Comparison of ENCODE assay signal across 1 cellular context in genomic region chr4:111449657-111450056, GRCh38.
TF ChIP-seq lines count a peak whose summit lies in the region.

No MANE protein-coding gene starts in this region.

TF ChIP-seq in WTC11, 78 proteins besides CTCF, POLR2A, EP300 and RAD21 (continued from another document):
- TF ChIP-seq, protein P1, sequence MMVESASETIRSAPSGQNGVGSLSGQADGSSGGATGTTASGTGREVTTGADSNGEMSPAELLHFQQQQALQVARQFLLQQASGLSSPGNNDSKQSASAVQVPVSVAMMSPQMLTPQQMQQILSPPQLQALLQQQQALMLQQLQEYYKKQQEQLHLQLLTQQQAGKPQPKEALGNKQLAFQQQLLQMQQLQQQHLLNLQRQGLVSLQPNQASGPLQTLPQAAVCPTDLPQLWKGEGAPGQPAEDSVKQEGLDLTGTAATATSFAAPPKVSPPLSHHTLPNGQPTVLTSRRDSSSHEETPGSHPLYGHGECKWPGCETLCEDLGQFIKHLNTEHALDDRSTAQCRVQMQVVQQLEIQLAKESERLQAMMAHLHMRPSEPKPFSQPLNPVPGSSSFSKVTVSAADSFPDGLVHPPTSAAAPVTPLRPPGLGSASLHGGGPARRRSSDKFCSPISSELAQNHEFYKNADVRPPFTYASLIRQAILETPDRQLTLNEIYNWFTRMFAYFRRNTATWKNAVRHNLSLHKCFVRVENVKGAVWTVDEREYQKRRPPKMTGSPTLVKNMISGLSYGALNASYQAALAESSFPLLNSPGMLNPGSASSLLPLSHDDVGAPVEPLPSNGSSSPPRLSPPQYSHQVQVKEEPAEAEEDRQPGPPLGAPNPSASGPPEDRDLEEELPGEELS (CRISPR knock-in tag; IDR thresholded peaks at IDR 0.05): no peak
- no peak for TF ChIP-seq FOXJ3 (CRISPR knock-in tag; IDR thresholded peaks at IDR 0.05; ENCODE audit: borderline replicate concordance)
- TF ChIP-seq, protein P2, sequence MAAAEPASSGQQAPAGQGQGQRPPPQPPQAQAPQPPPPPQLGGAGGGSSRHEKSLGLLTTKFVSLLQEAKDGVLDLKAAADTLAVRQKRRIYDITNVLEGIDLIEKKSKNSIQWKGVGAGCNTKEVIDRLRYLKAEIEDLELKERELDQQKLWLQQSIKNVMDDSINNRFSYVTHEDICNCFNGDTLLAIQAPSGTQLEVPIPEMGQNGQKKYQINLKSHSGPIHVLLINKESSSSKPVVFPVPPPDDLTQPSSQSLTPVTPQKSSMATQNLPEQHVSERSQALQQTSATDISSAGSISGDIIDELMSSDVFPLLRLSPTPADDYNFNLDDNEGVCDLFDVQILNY (CRISPR knock-in tag; IDR thresholded peaks at IDR 0.05): no peak
- no peak for TF ChIP-seq ZNF396 (CRISPR knock-in tag; IDR thresholded peaks at IDR 0.05; ENCODE audit: borderline replicate concordance)
- TF ChIP-seq ZNF232 (CRISPR knock-in tag; IDR thresholded peaks at IDR 0.05): no peak
- no peak for TF ChIP-seq NR1H2 (CRISPR knock-in tag; IDR thresholded peaks at IDR 0.05)
- no peak for TF ChIP-seq GTF2I (CRISPR knock-in tag; conservative IDR thresholded peaks at IDR 0.05)
